8 cellular contexts compared by ENCODE assay signal in genomic region chr1:113758631-113759340, GRCh38. TPM values are rescaled to one million over a fixed set of nuclear protein-coding genes. Genes with fewer than 3 reads are reported as not detected.
DNase-seq lines count a peak whose midpoint lies in the region; ATAC-seq and TF ChIP-seq lines count a peak whose summit lies in the region.

No MANE protein-coding gene starts in this region.

- H3K27me3 ChIP-seq in lower lobe of right lung (ENCODE audit: low read depth): no peaks in the 10 kb centered on the region

- H3K9me3 Mint-ChIP-seq in activated CD4-positive, alpha-beta memory T cell treated with anti-CD3 and anti-CD28 coated beads for 36 hours: no peaks in the 10 kb centered on the region

- DNase-seq in ACHN (peak; percentile 50), NCI-H2227 treated with DMSO at 0.1 percent for 48 hours (lab: John Stamatoyannopoulos, UW) (peak; percentile 47), lower lobe of right lung (peak; percentile 84)
- DNase-seq in activated CD4-positive, alpha-beta memory T cell treated with anti-CD3 and anti-CD28 coated beads for 36 hours: peak; percentile 73
- DNase-seq in effector CD4-positive, alpha-beta T cell: peak; percentile 46
- peak; percentile 25 for DNase-seq in stimulated activated CD8-positive, alpha-beta memory T cell treated with anti-CD3 and anti-CD28 coated beads, Interleukin-12 subunit alpha, Interleukin-12 subunit beta, amount 100 ng/mL, for 1 hour (ENCODE audit: low read depth)

- TF ChIP-seq CTCF in lower lobe of right lung (IDR thresholded peaks at IDR 0.05): no peak

- no peaks in the 10 kb centered on the region for H3K9me3 ChIP-seq in lower lobe of right lung

- H3K27ac ChIP-seq in lower lobe of right lung: peak overlapping the region; percentile 96

- H3K4me3 Mint-ChIP-seq in activated CD4-positive, alpha-beta memory T cell treated with anti-CD3 and anti-CD28 coated beads for 36 hours: peak overlapping the region; percentile 87

- H3K4me1 Mint-ChIP-seq in activated CD4-positive, alpha-beta memory T cell treated with anti-CD3 and anti-CD28 coated beads for 36 hours (ENCODE audit: low read depth): peaks cover 26% of the 10 kb centered on the region

- CTCF ChIA-PET in activated CD4-positive, alpha-beta memory T cell treated with anti-CD3 and anti-CD28 coated beads for 36 hours (lab: Charles Lee): interaction anchor here (0.6 to 3.1 kb wide), 6 partner anchors 23 to 689 kb away, joined by 3 to 14 read pairs (median 4); partner anchors contain the start of genes AP4B1, DCLRE1B and RSBN1

- POLR2A ChIA-PET in activated CD4-positive, alpha-beta memory T cell treated with anti-CD3 and anti-CD28 coated beads for 36 hours (lab: Charles Lee): interaction anchor here (0.8 to 2.6 kb wide), 12 partner anchors 9 to 369 kb away, joined by 3 to 14 read pairs (median 4); partner anchors contain the start of genes AP4B1, MAGI3 and RSBN1

- H3K36me3 Mint-ChIP-seq in activated CD4-positive, alpha-beta memory T cell treated with anti-CD3 and anti-CD28 coated beads for 36 hours: peaks cover 9% of the 10 kb centered on the region

- in situ Hi-C loops in ACHN (cut with HindIII; ENCODE audit: low pct_ligation_motif_present, low pct_unique_long_range_greater_than_20kb, low sequenced_read_pairs): no loop called here

- ATAC-seq in GM18511 (IDR thresholded peaks at IDR 0.05; ENCODE audit: unreplicated experiment): peak; percentile 67
- ATAC-seq in HG03025 (IDR thresholded peaks at IDR 0.05; ENCODE audit: low FRiP score, unreplicated experiment): peak; percentile 60
- ATAC-seq in lower lobe of right lung: peak; percentile 81 to 87

- H3K4me1 ChIP-seq in lower lobe of right lung: peaks cover 11% of the 10 kb centered on the region

- intact Hi-C loops in activated CD4-positive, alpha-beta memory T cell treated with anti-CD3 and anti-CD28 coated beads for 36 hours (cut with micrococcal nuclease): loop anchor here (1.0 to 10.0 kb wide), 4 partner anchors 54 to 686 kb away; partner anchors contain the start of genes LRIG2, MAGI3 and RSBN1
- intact Hi-C loops in lower lobe of right lung (cut with DNase I): no loop called here

- no peaks in the 10 kb centered on the region for H3K27me3 Mint-ChIP-seq in activated CD4-positive, alpha-beta memory T cell treated with anti-CD3 and anti-CD28 coated beads for 36 hours

- peak overlapping the region; percentile 93 for H3K4me3 ChIP-seq in lower lobe of right lung

- H3K36me3 ChIP-seq in lower lobe of right lung: peaks cover 5% of the 10 kb centered on the region

- H3K27ac Mint-ChIP-seq in activated CD4-positive, alpha-beta memory T cell treated with anti-CD3 and anti-CD28 coated beads for 36 hours: peak overlapping the region; percentile 99

RNA-seq across cellular contexts. Expression of gene PHTF1, which starts 0.5 kb away (rescaled TPM):
- total RNA-seq in activated CD4-positive, alpha-beta memory T cell treated with anti-CD3 and anti-CD28 coated beads for 36 hours: 10 to 100 TPM; 12.6 to 12.9 TPM
- total RNA-seq in lower lobe of right lung: 18.3 TPM

RNA-seq across cellular contexts. Expression of gene RSBN1, which starts 53.5 kb away (rescaled TPM):
- 10 to 100 TPM; 17.5 to 18.5 TPM for total RNA-seq in activated CD4-positive, alpha-beta memory T cell treated with anti-CD3 and anti-CD28 coated beads for 36 hours
- total RNA-seq in lower lobe of right lung: 21.0 TPM

Comparison
In these comparisons a context has a peak if more than half of its experiments do, and no peak if none do; other contexts are left out.
1. Peak in every context shown above with its lines: DNase-seq, ATAC-seq, H3K4me3 ChIP-seq and H3K27ac ChIP-seq.
2. DNase-seq: peak in every context shown above with its lines; median percentile 84 in lower lobe of right lung; 73 in activated CD4-positive, alpha-beta memory T cell treated with anti-CD3 and anti-CD28 coated beads for 36 hours; 50 in ACHN; 47 in NCI-H2227 treated with DMSO at 0.1 percent for 48 hours; 46 in effector CD4-positive, alpha-beta T cell; 25 in stimulated activated CD8-positive, alpha-beta memory T cell treated with anti-CD3 and anti-CD28 coated beads, Interleukin-12 subunit alpha, Interleukin-12 subunit beta, amount 100 ng/mL, for 1 hour.